ENCODE assay signal across 12 cellular contexts in the genomic region with DNA sequence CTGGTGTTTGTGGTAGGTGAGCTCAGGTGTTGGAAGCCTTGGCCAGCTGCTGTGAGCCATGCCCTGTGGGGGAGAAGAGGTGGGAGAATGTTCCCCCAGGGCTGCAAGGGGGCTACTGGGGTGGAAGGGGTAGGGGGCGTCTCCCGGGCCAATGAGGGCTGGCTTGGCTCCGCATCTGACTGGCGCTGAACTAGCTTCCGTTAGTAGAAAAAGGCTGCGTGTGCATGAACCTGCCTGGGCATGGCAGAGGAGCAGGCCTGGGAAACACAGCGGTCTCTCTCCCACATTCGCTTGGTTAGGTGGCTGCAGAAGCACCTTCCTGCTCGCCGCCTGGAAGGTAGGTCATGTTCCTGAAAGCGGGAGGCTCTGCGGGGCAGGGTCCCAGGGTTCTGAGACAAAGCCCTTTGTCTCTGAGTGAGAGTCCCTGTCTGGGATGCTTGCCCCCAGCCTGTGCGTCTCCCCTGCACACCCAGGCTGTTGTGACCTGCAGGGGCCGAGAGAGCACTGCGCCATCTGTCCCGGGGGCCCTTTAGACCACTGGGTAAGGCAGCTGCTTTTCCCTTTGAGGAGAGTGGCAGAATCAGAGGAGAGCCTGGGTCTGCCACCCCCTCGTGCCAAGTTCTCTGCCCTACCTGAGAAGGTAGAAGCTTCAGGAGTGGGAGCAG.
DNase-seq lines count a peak whose midpoint lies in the region; ATAC-seq and TF ChIP-seq lines count a peak whose summit lies in the region.
"Had no signal": no experiment of that assay in that cellular context is flagged by ENCODE, and none has a peak within 500 bp of the region (broad histone marks: within the 10 kb centered on the region; RNA-seq: fewer than 3 reads in every experiment).

No MANE protein-coding gene starts in this region.

- no peaks in the 10 kb centered on the region for H3K4me1 Mint-ChIP-seq in GM23338
- 0 out of 4 replicates have a peak, but pooled peaks cover 0 to 2% of the 10 kb centered on the region in 2 experiments for H3K4me1 Mint-ChIP-seq in H9
- no peaks in the 10 kb centered on the region for H3K4me1 Mint-ChIP-seq in WTC11
- H3K4me1 Mint-ChIP-seq in stimulated activated memory B cell treated with anti-CD40 and anti-IgM and Interleukin-4, amounts not matched to agents 10 μg/mL and 1 μg/mL and 100 μg/mL, for 72 hours = no peaks in the 10 kb centered on the region
- H3K4me1 Mint-ChIP-seq: B cell had no signal

- H2BK15ac ChIP-seq in H9 (ENCODE audit: low read depth, low read length) = no peak overlapping the region

- H2BK120ac ChIP-seq in H9 (ENCODE audit: low read depth, low read length, poor library complexity, severe bottlenecking) = no peak overlapping the region

- H3K79me2 ChIP-seq in GM23338 (replicated peaks; ENCODE audit: insufficient read depth) = no peaks in the 10 kb centered on the region
- no peaks in the 10 kb centered on the region for H3K79me2 ChIP-seq in H9 (ENCODE audit: insufficient read depth, low read length)
- no peaks in the 10 kb centered on the region for H3K79me2 ChIP-seq in osteoblast (ENCODE audit: insufficient read depth, low read length)

- no peak overlapping the region for H3T11ph ChIP-seq in H9 (ENCODE audit: low read length)

- H3K23ac ChIP-seq in H9 (ENCODE audit: insufficient read length, low read depth, low read length) = no peak overlapping the region

- no peak for DNase-seq in GM23338 (ENCODE audit: low spot score)
- DNase-seq in H9 = peak; percentile 31
- no peak for DNase-seq in WTC11 (ENCODE audit: low spot score)
- DNase-seq in osteoblast (ENCODE audit: insufficient read length, low spot score, missing footprints) = peak; percentile 65
- DNase-seq in HAP-1 (ENCODE audit: low spot score in 2 of 2) = no peak
- DNase-seq: Calu3; CD8-positive, alpha-beta T cell; DMS79 treated with DMSO at 0.1 percent for 48 hours; GF-D8 had no signal

- no peak overlapping the region for H4K8ac ChIP-seq in H9 (replicated peaks; ENCODE audit: insufficient read length, low read depth, low read length)

- no peaks in the 10 kb centered on the region for H3K36me3 ChIP-seq in GM23338 (ENCODE audit: insufficient read depth)
- H3K36me3 ChIP-seq in osteoblast (ENCODE audit: insufficient read depth, low read length) = no peaks in the 10 kb centered on the region
- no peaks in the 10 kb centered on the region for H3K36me3 ChIP-seq in HAP-1 (replicated peaks)
- H3K36me3 ChIP-seq: BLaER1 treated with 17β-estradiol and CSF1 and Interleukin-3, amounts not matched to agents 10 nM and 100 nM had no signal

- ATAC-seq in GM23338 = peak; percentile 69
- ATAC-seq in WTC11 = peak; percentile 39; the same call in 1 of the 2 replicates
- no peak for ATAC-seq in stimulated activated memory B cell treated with anti-CD40 and anti-IgM and Interleukin-4, amounts not matched to agents 10 μg/mL and 1 μg/mL and 100 μg/mL, for 72 hours
- ATAC-seq: CD8-positive, alpha-beta T cell had no signal

- H2BK12ac ChIP-seq in H9 (ENCODE audit: insufficient read length, low read depth, low read length) = no peak overlapping the region

- no peak overlapping the region; the same call in 1 of the 2 replicates for H3K14ac ChIP-seq in H9 (ENCODE audit: insufficient read depth, low read length)

- H3K4me3 ChIP-seq in GM23338 = no peak overlapping the region
- no peak overlapping the region for H3K4me3 ChIP-seq in osteoblast (ENCODE audit: insufficient read depth, low read length)
- no peak overlapping the region for H3K4me3 ChIP-seq in HAP-1
- H3K4me3 ChIP-seq: BLaER1 treated with 17β-estradiol and CSF1 and Interleukin-3, amounts not matched to agents 10 nM and 100 nM had no signal

- H3K4me2 ChIP-seq in GM23338 (no peak overlapping the region), H9 (ENCODE audit: insufficient read depth, insufficient read length, low read length) (no peak overlapping the region), osteoblast (ENCODE audit: insufficient read depth, low read length) (no peak overlapping the region)
- H3K4me2 ChIP-seq: BLaER1 treated with 17β-estradiol and CSF1 and Interleukin-3, amounts not matched to agents 10 nM and 100 nM had no signal

- CTCF ChIA-PET in WTC11 (lab: Charles Lee) = interaction anchor here (3.5 kb wide), 1 partner anchor 53 kb away, joined by 16 read pairs; no protein-coding TSS in a partner anchor

- TF ChIP-seq CTCF in GM23338 (conservative IDR thresholded peaks at IDR 0.05; ENCODE audit: low read depth in 2 of 2) (no peak; a peak in 1 of 4 replicates), H9 (conservative IDR thresholded peaks at IDR 0.05) (no peak), WTC11 (IDR thresholded peaks at IDR 0.05) (no peak), osteoblast (IDR thresholded peaks at IDR 0.05; ENCODE audit: extremely low read depth, low read depth, low read length) (no peak)

- no peaks in the 10 kb centered on the region for H3K36me3 Mint-ChIP-seq in GM23338 (ENCODE audit: low read depth)
- H3K36me3 Mint-ChIP-seq in H9 (ENCODE audit: insufficient read depth in 1 of 3, low read depth in 3 of 3) = no peaks in the 10 kb centered on the region
- no peaks in the 10 kb centered on the region for H3K36me3 Mint-ChIP-seq in WTC11
- no peaks in the 10 kb centered on the region for H3K36me3 Mint-ChIP-seq in stimulated activated memory B cell treated with anti-CD40 and anti-IgM and Interleukin-4, amounts not matched to agents 10 μg/mL and 1 μg/mL and 100 μg/mL, for 72 hours
- H3K36me3 Mint-ChIP-seq: CD8-positive, alpha-beta T cell had no signal

- H3K23me2 ChIP-seq in H9 (ENCODE audit: insufficient read length, low read depth, low read length, poor library complexity, severe bottlenecking) = no peaks in the 10 kb centered on the region

- peaks cover 5% of the 10 kb centered on the region for H3K27me3 Mint-ChIP-seq in GM23338 (ENCODE audit: insufficient read depth, low read depth, poor library complexity)
- H3K27me3 Mint-ChIP-seq in H9 (ENCODE audit: low read depth) = peaks cover 9% of the 10 kb centered on the region
- no peaks in the 10 kb centered on the region; the same call in 1 of the 2 replicates for H3K27me3 Mint-ChIP-seq in WTC11 (ENCODE audit: low read depth)
- no peaks in the 10 kb centered on the region for H3K27me3 Mint-ChIP-seq in stimulated activated memory B cell treated with anti-CD40 and anti-IgM and Interleukin-4, amounts not matched to agents 10 μg/mL and 1 μg/mL and 100 μg/mL, for 72 hours

- H3K18ac ChIP-seq in H9 (ENCODE audit: insufficient read length, low read depth, low read length) = no peak overlapping the region

- H3K27ac ChIP-seq in GM23338 (ENCODE audit: low read depth) (no peak overlapping the region), H9 (ENCODE audit: insufficient read length, low read depth, low read length) (no peak overlapping the region), osteoblast (ENCODE audit: low read depth, low read length) (no peak overlapping the region)
- H3K27ac ChIP-seq: BLaER1 treated with 17β-estradiol and CSF1 and Interleukin-3, amounts not matched to agents 10 nM and 100 nM had no signal

- in situ Hi-C loops in HAP-1 (cut with MboI; ENCODE audit: low sequenced_read_pairs) = no loop called here

- peak overlapping the region; percentile 58 for H4K91ac ChIP-seq in H9 (ENCODE audit: insufficient read length, low read depth, low read length)

- H3K79me1 ChIP-seq in H9 (ENCODE audit: insufficient read depth, low read depth, low read length, poor library complexity, severe bottlenecking) = no peaks in the 10 kb centered on the region

- H2AK5ac ChIP-seq in H9 (ENCODE audit: insufficient read length, low read length) = no peak overlapping the region

- H3K27me3 ChIP-seq in GM23338 (ENCODE audit: insufficient read depth) (no peaks in the 10 kb centered on the region), H9 (ENCODE audit: insufficient read depth, low read length) (no peaks in the 10 kb centered on the region), osteoblast (ENCODE audit: insufficient read depth, low read length) (no peaks in the 10 kb centered on the region), HAP-1 (ENCODE audit: low read depth) (no peaks in the 10 kb centered on the region)
- H3K27me3 ChIP-seq: BLaER1 treated with 17β-estradiol and CSF1 and Interleukin-3, amounts not matched to agents 10 nM and 100 nM had no signal

- no peaks in the 10 kb centered on the region for H3K4me1 ChIP-seq in GM23338 (ENCODE audit: insufficient read depth)
- H3K4me1 ChIP-seq in H9 (ENCODE audit: insufficient read depth, low read length) = no peaks in the 10 kb centered on the region
- no peaks in the 10 kb centered on the region for H3K4me1 ChIP-seq in osteoblast (ENCODE audit: insufficient read depth, low read length)
- H3K4me1 ChIP-seq in HAP-1 = no peaks in the 10 kb centered on the region
- H3K4me1 ChIP-seq: BLaER1 treated with 17β-estradiol and CSF1 and Interleukin-3, amounts not matched to agents 10 nM and 100 nM had no signal

- WGBS in H9 (ENCODE audit: extremely low coverage, insufficient read length, low lambda C conversion rate) = no CpG with 5 or more reads among the region's 17 CpGs

- H2BK20ac ChIP-seq in H9 (ENCODE audit: low read depth, low read length, poor library complexity, severe bottlenecking) = no peak overlapping the region

- H2AFZ ChIP-seq in GM23338 (no peak overlapping the region), H9 (ENCODE audit: low read length) (no peak overlapping the region), osteoblast (ENCODE audit: low read length) (no peak overlapping the region)

- H3K4ac ChIP-seq in H9 (ENCODE audit: low read depth, low read length) = no peak overlapping the region

- H3F3A ChIP-seq in GM23338 (replicated peaks; ENCODE audit: low read depth) = no peaks in the 10 kb centered on the region

- POLR2A ChIA-PET in WTC11 (lab: Charles Lee) = no interaction called here

- no peaks in the 10 kb centered on the region for H3K9me2 ChIP-seq in GM23338 (ENCODE audit: insufficient read depth)

- no peak overlapping the region for H3K9ac ChIP-seq in H9 (ENCODE audit: extremely low read depth, insufficient read length, low read length)
- H3K9ac ChIP-seq: BLaER1 treated with 17β-estradiol and CSF1 and Interleukin-3, amounts not matched to agents 10 nM and 100 nM had no signal

- no peak overlapping the region for H4K5ac ChIP-seq in H9 (ENCODE audit: insufficient read length, low read depth, low read length)

- H3K27ac Mint-ChIP-seq in GM23338 (no peak overlapping the region), H9 (peak overlapping the region in 1 of 3 experiments; percentile 62; a peak in 1 of 7 replicates), WTC11 (no peak overlapping the region)
- H3K27ac Mint-ChIP-seq in stimulated activated memory B cell treated with anti-CD40 and anti-IgM and Interleukin-4, amounts not matched to agents 10 μg/mL and 1 μg/mL and 100 μg/mL, for 72 hours = no peak overlapping the region
- H3K27ac Mint-ChIP-seq: B cell; CD8-positive, alpha-beta T cell had no signal

- no peak overlapping the region for H2BK5ac ChIP-seq in H9 (ENCODE audit: insufficient read length, low read length)

- H3K9me3 ChIP-seq in H9 (ENCODE audit: control insufficient read depth, low read depth, low read length) = no peaks in the 10 kb centered on the region
- no peaks in the 10 kb centered on the region for H3K9me3 ChIP-seq in osteoblast (ENCODE audit: low read depth, low read length)
- H3K9me3 ChIP-seq in HAP-1 = no peaks in the 10 kb centered on the region
- H3K9me3 ChIP-seq: BLaER1 treated with 17β-estradiol and CSF1 and Interleukin-3, amounts not matched to agents 10 nM and 100 nM had no signal

- no peak overlapping the region for H3K56ac ChIP-seq in H9 (ENCODE audit: insufficient read length, low read depth, low read length)

- no peak overlapping the region for H3K4me3 Mint-ChIP-seq in GM23338
- no peak overlapping the region for H3K4me3 Mint-ChIP-seq in H9
- H3K4me3 Mint-ChIP-seq in WTC11 = no peak overlapping the region
- H3K4me3 Mint-ChIP-seq in stimulated activated memory B cell treated with anti-CD40 and anti-IgM and Interleukin-4, amounts not matched to agents 10 μg/mL and 1 μg/mL and 100 μg/mL, for 72 hours = no peak overlapping the region
- H3K4me3 Mint-ChIP-seq: B cell; CD8-positive, alpha-beta T cell had no signal

- H4K20me1 ChIP-seq in GM23338 (replicated peaks; ENCODE audit: insufficient read depth) = no peaks in the 10 kb centered on the region
- H4K20me1 ChIP-seq in H9 (ENCODE audit: control insufficient read depth, insufficient read depth, insufficient read length) = no peaks in the 10 kb centered on the region
- H4K20me1 ChIP-seq in osteoblast (ENCODE audit: insufficient read depth, low read length) = peaks cover 8% of the 10 kb centered on the region

- H3K9me3 Mint-ChIP-seq in GM23338 = no peaks in the 10 kb centered on the region
- H3K9me3 Mint-ChIP-seq in H9 = no peaks in the 10 kb centered on the region
- no peaks in the 10 kb centered on the region for H3K9me3 Mint-ChIP-seq in WTC11
- H3K9me3 Mint-ChIP-seq in stimulated activated memory B cell treated with anti-CD40 and anti-IgM and Interleukin-4, amounts not matched to agents 10 μg/mL and 1 μg/mL and 100 μg/mL, for 72 hours = no peaks in the 10 kb centered on the region
- H3K9me3 Mint-ChIP-seq: CD8-positive, alpha-beta T cell had no signal

Comparison
In these comparisons a context has a peak if more than half of its experiments do, and no peak if none do; other contexts are left out.
1. DNase-seq: peak in H9 (single experiment) and osteoblast (single experiment); none in GM23338 (single experiment), WTC11 (single experiment) and HAP-1 (0 of 2).